ENCODE assay signal across 8 cellular contexts in the genomic region with DNA sequence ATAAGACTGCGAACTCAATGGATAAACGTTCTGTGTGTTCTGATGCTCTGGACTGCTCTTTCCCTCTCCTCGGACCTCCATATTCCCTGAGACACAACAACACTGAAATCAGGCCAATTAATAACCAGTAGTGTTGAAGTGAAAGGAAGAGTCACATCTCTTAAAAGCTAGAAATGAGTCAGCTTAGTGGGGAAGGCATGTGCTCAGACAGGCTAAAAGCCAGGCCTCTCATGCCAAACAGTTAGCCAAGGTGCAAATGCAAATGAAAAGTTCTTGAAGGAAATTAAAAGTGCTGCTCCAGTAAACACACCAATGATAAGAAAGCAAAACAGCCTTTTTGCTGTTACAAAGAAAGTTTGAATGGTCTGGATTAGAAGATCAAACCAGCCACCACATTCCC. TPM values are rescaled to one million over a fixed set of nuclear protein-coding genes. Genes with fewer than 3 reads are reported as not detected.
A peak's percentile ranks its signal among the peaks of the same experiment; 100 is the strongest.
DNase-seq lines count a peak whose midpoint lies in the region; ATAC-seq and TF ChIP-seq lines count a peak whose summit lies in the region.

No MANE protein-coding gene starts in this region.

- no peaks in the 10 kb centered on the region for H3K9me2 ChIP-seq in OCI-LY7 (ENCODE audit: insufficient read depth, low read length)

- peak overlapping the region; percentile 43; the same call in 1 of the 2 replicates for H3K4me3 Mint-ChIP-seq in HFFc6
- peak overlapping the region; percentile 32 for H3K4me3 Mint-ChIP-seq in memory B cell
- no peak overlapping the region for H3K4me3 Mint-ChIP-seq in naive thymus-derived CD8-positive, alpha-beta T cell

- peak overlapping the region; percentile 74 for H3K27ac Mint-ChIP-seq in HFFc6
- H3K27ac Mint-ChIP-seq in memory B cell, result peak overlapping the region; percentile 75
- H3K27ac Mint-ChIP-seq in naive thymus-derived CD8-positive, alpha-beta T cell, result no peak overlapping the region

- H2AFZ ChIP-seq in OCI-LY7 (ENCODE audit: low read length), result no peak overlapping the region

- peak overlapping the region; percentile 19; the same call in 1 of the 2 replicates for H3K4me2 ChIP-seq in OCI-LY7 (ENCODE audit: low read length)

- H3K27me3 ChIP-seq in SJCRH30, result no peaks in the 10 kb centered on the region

- POLR2A ChIA-PET in OCI-LY7 (lab: Charles Lee), result interaction anchor here (1.0 to 1.7 kb wide), 3 partner anchors 9 to 45 kb away, joined by 3 to 8 read pairs (median 3); no protein-coding TSS in a partner anchor
- POLR2A ChIA-PET in naive thymus-derived CD8-positive, alpha-beta T cell (lab: Charles Lee), result no interaction called here

- peaks cover 10% of the 10 kb centered on the region for H3K4me1 ChIP-seq in OCI-LY7 (ENCODE audit: insufficient read depth, low read length, poor library complexity, severe bottlenecking)
- H3K4me1 ChIP-seq in SJCRH30, result peaks cover under 1% of the 10 kb centered on the region

- CTCF ChIA-PET in OCI-LY7 (lab: Charles Lee; ENCODE audit: unreplicated experiment), result interaction anchor here (1.2 kb wide), 1 partner anchor 22 kb away, joined by 3 read pairs; no protein-coding TSS in a partner anchor

- H3K9me3 Mint-ChIP-seq in HFFc6, result no peaks in the 10 kb centered on the region
- H3K9me3 Mint-ChIP-seq in memory B cell, result no peaks in the 10 kb centered on the region
- no peaks in the 10 kb centered on the region for H3K9me3 Mint-ChIP-seq in naive thymus-derived CD8-positive, alpha-beta T cell

- peak; percentile 57 for DNase-seq in HFFc6
- DNase-seq in OCI-LY7 (ENCODE audit: low spot score), result no peak
- DNase-seq in memory B cell (ENCODE audit: low spot score in 2 of 2), result no peak
- no peak for DNase-seq in naive thymus-derived CD8-positive, alpha-beta T cell
- DNase-seq in NCI-H2081 (lab: John Stamatoyannopoulos, UW), result no peak
- DNase-seq in SJCRH30, result no peak
- DNase-seq in GM10266 (ENCODE audit: extremely low spot score), result no peak

- H4K20me1 ChIP-seq in OCI-LY7 (ENCODE audit: insufficient read depth, low read length), result no peaks in the 10 kb centered on the region

- H3K4me3 ChIP-seq in OCI-LY7 (ENCODE audit: low read depth, low read length, poor library complexity, severe bottlenecking) (no peak overlapping the region), SJCRH30 (no peak overlapping the region)

- H3K27ac ChIP-seq in OCI-LY7 (ENCODE audit: low read depth, low read length, poor library complexity, severe bottlenecking), result no peak overlapping the region
- no peak overlapping the region for H3K27ac ChIP-seq in SJCRH30

- H3K27me3 Mint-ChIP-seq in HFFc6 (ENCODE audit: insufficient read depth) (peaks cover 2% of the 10 kb centered on the region; the same call in 1 of the 2 replicates), memory B cell (no peaks in the 10 kb centered on the region)
- H3K27me3 Mint-ChIP-seq in naive thymus-derived CD8-positive, alpha-beta T cell, result peaks cover 0 to 2% (median 0%) of the 10 kb centered on the region in 5 donors

- H3K4me1 Mint-ChIP-seq in HFFc6 (ENCODE audit: low read depth) (peaks cover 66% of the 10 kb centered on the region), memory B cell (peaks cover 45% of the 10 kb centered on the region)
- H3K4me1 Mint-ChIP-seq in naive thymus-derived CD8-positive, alpha-beta T cell, result peaks cover 0 to 10% (median 0%) of the 10 kb centered on the region in 4 donors

- TSS peak; percentile 38 for BruUV-seq in OCI-LY7 (replicated peaks; lab: Mats Ljungman, UMichigan)

- H3K36me3 ChIP-seq in OCI-LY7 (ENCODE audit: insufficient read depth, low read length) (no peaks in the 10 kb centered on the region), SJCRH30 (no peaks in the 10 kb centered on the region)

- no peaks in the 10 kb centered on the region for H3K79me2 ChIP-seq in OCI-LY7 (ENCODE audit: insufficient read depth, low read depth, low read length)

- peak; percentile 99 for ATAC-seq in GM18498 (IDR thresholded peaks at IDR 0.05; ENCODE audit: unreplicated experiment)
- peak; percentile 41 for ATAC-seq in memory B cell (ENCODE audit: low read depth)
- no peak for ATAC-seq in naive thymus-derived CD8-positive, alpha-beta T cell

- peaks cover 23% of the 10 kb centered on the region for H3K36me3 Mint-ChIP-seq in HFFc6 (ENCODE audit: low read depth)
- peaks cover 26% of the 10 kb centered on the region for H3K36me3 Mint-ChIP-seq in memory B cell
- no peaks in the 10 kb centered on the region for H3K36me3 Mint-ChIP-seq in naive thymus-derived CD8-positive, alpha-beta T cell

- intact Hi-C loops in OCI-LY7 (cut with micrococcal nuclease; ENCODE audit: unreplicated experiment), result no loop called here

- TF ChIP-seq CTCF in HFFc6 (IDR thresholded peaks at IDR 0.05) (no peak), OCI-LY7 (conservative IDR thresholded peaks at IDR 0.05; ENCODE audit: low read length) (no peak), GM10266 (IDR thresholded peaks at IDR 0.05; ENCODE audit: control insufficient read depth, insufficient read depth, low read depth, missing control alignments) (no peak)

- H3K9me3 ChIP-seq in OCI-LY7 (ENCODE audit: low read length), result no peaks in the 10 kb centered on the region
- no peaks in the 10 kb centered on the region for H3K9me3 ChIP-seq in SJCRH30 (replicated peaks)

RNA-seq across cellular contexts. Expression of a gene that starts 29.3 kb away (rescaled TPM):
- 10 to 100 TPM; 50.8 to 77.0 (median 67.8) TPM for total RNA-seq in HFFc6 (2021; fragmentation: NEBNext Ultra II Directional; extraction: Animal tissue kit (Norgen Biotek cat#: 25700))
- 8.3 and 9.5 TPM in 2 replicates for total RNA-seq in OCI-LY7 (2014; rRNA removed; shearing (Covaris generic))
- total RNA-seq in OCI-LY7 (2022), result 36.5 and 42.1 TPM in 2 replicates
- 1 to 10 TPM; 1.2 to 1.6 TPM for total RNA-seq in naive thymus-derived CD8-positive, alpha-beta T cell
- not detected for polyA plus RNA-seq in naive thymus-derived CD8-positive, alpha-beta T cell
- 57.6 and 65.1 TPM in 2 replicates for total RNA-seq in SJCRH30 (2014; rRNA removed; shearing (Covaris generic))

Comparison
In these comparisons a context has a peak if more than half of its experiments do, and no peak if none do; other contexts are left out.
1. ATAC-seq: peak in GM18498 (single experiment) and memory B cell (single experiment); none in naive thymus-derived CD8-positive, alpha-beta T cell (0 of 2).
2. H3K27ac Mint-ChIP-seq: peak in HFFc6 (single experiment) and memory B cell (single experiment); none in naive thymus-derived CD8-positive, alpha-beta T cell (0 of 10).
3. H3K4me3 Mint-ChIP-seq: peak in HFFc6 (single experiment) and memory B cell (single experiment); none in naive thymus-derived CD8-positive, alpha-beta T cell (0 of 10).